Comparison of ENCODE assay signal across 23 cellular contexts in the genomic region with DNA sequence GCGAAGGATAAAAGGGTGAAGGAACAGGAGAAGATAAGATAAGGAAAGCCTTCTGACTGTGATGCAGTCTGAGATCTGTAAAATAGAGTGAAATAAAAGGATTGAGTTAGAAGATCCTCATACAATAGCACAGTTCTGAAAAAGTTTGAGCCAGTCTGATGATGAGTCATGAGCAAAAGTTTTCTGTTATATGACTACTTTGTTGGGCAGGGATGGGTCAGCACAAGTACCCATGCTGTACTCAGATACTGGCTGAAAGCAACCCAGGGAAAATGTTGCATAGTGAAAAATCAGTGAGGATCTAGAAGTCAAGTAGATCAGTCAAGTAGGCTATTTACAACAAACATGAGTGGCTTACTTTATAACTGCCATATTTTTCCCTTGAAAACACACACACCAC.
A peak's percentile ranks its signal among the peaks of the same experiment; 100 is the strongest.
DNase-seq lines count a peak whose midpoint lies in the region; ATAC-seq and TF ChIP-seq lines count a peak whose summit lies in the region.
"Had no signal": no experiment of that assay in that cellular context is flagged by ENCODE, and none has a peak within 500 bp of the region (broad histone marks: within the 10 kb centered on the region; RNA-seq: fewer than 3 reads in every experiment).

No MANE protein-coding gene starts in this region.

- no peak for TF ChIP-seq CTCF in epithelial cell of esophagus (IDR thresholded peaks at IDR 0.05; ENCODE audit: insufficient read depth, low read depth, low read length, missing control alignments)

- ATAC-seq in HG03095 (IDR thresholded peaks at IDR 0.05; ENCODE audit: unreplicated experiment): no peak
- ATAC-seq in GM21367 (IDR thresholded peaks at IDR 0.05; ENCODE audit: unreplicated experiment): no peak
- ATAC-seq: activated CD8-positive, alpha-beta T cell treated with anti-CD3 and anti-CD28 coated beads, Interleukin-2, amount 10 ng/mL, durations not matched to agents 7 days and 5 days; activated T-cell treated with anti-CD3 and anti-CD28 coated beads, Interleukin-2, amount 50 U/mL, for 4 hours; CD8-positive, alpha-beta T cell; heart right ventricle; sciatic nerve; stimulated activated effector memory CD8-positive, alpha-beta T cell treated with anti-CD3 and anti-CD28 coated beads, Interleukin-12 subunit alpha, Interleukin-12 subunit beta, amount 100 ng/mL, for 72 hours had no signal

- in situ Hi-C loops in SK-MEL-5 (cut with HindIII; ENCODE audit: low pct_unique_long_range_greater_than_20kb, low sequenced_read_pairs): no loop called here

- no peak overlapping the region for H3K4me3 ChIP-seq in epithelial cell of esophagus (ENCODE audit: low read length)
- H3K4me3 ChIP-seq: esophagus squamous epithelium, heart right ventricle, lung, PC-9, SJSA1 had no signal

- DNase-seq in HCEC 1CT: peak; percentile 27
- DNase-seq in SK-MEL-5 (ENCODE audit: low read depth, low spot score): peak; percentile 32
- peak; percentile 80 for DNase-seq in epithelial cell of esophagus (ENCODE audit: low read depth)
- DNase-seq in non-pigmented ciliary epithelial cell (ENCODE audit: low read depth): peak; percentile 27
- no peak for DNase-seq in NCI-H1436 treated with DMSO at 0.1 percent for 48 hours (lab: John Stamatoyannopoulos, UW)
- DNase-seq: activated CD4-positive, CD25-positive, alpha-beta regulatory T cell; activated CD8-positive, alpha-beta T cell treated with anti-CD3 and anti-CD28 coated beads, Interleukin-2, amount 10 ng/mL, durations not matched to agents 7 days and 5 days; activated naive CD4-positive, alpha-beta T cell treated with anti-CD3 and anti-CD28 coated beads, Interleukin-2, amount 50 U/mL, for 16 hours; activated T-cell treated with anti-CD3 and anti-CD28 coated beads, Interleukin-2, amount 50 U/mL, for 4 hours; CD8-positive, alpha-beta T cell; DMS79; esophagus squamous epithelium; heart right ventricle; NCI-H1436; NCI-H2171; NCI-H748 treated with DMSO at 0.1 percent for 48 hours; PC-9 had no signal
